1 cellular context compared by ENCODE assay signal in the genomic region with DNA sequence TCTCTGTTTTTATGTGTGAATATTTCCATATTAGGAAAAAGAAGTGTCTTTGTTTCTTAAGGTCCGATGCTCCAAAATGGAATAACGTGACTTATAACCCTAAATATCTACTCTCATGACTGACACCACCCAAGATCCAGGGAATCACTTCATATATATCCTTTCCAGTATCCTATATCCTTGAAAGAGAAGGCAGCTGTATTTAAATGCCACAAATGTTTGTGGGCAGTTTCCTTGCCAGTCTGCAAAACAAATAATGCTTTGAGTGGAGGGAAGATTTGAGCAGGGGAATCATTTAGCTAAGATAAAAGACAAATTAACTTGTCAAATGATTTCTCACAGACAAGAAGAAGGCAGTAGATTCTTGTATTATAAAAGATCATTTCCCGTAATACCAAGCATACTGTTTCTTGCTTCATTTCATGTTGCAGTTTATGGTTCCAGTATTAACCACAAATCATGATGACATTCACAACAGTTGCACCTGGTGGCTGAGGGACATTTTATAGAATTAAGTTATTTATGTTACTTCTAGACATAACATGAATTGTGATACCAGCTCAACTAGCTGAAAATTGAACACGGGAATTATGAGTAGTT.
TF ChIP-seq lines count a peak whose summit lies in the region.

No MANE protein-coding gene starts in this region.

TF ChIP-seq in SK-N-SH, 30 proteins besides CTCF, POLR2A, EP300 and RAD21:
- TF ChIP-seq, protein P1, sequence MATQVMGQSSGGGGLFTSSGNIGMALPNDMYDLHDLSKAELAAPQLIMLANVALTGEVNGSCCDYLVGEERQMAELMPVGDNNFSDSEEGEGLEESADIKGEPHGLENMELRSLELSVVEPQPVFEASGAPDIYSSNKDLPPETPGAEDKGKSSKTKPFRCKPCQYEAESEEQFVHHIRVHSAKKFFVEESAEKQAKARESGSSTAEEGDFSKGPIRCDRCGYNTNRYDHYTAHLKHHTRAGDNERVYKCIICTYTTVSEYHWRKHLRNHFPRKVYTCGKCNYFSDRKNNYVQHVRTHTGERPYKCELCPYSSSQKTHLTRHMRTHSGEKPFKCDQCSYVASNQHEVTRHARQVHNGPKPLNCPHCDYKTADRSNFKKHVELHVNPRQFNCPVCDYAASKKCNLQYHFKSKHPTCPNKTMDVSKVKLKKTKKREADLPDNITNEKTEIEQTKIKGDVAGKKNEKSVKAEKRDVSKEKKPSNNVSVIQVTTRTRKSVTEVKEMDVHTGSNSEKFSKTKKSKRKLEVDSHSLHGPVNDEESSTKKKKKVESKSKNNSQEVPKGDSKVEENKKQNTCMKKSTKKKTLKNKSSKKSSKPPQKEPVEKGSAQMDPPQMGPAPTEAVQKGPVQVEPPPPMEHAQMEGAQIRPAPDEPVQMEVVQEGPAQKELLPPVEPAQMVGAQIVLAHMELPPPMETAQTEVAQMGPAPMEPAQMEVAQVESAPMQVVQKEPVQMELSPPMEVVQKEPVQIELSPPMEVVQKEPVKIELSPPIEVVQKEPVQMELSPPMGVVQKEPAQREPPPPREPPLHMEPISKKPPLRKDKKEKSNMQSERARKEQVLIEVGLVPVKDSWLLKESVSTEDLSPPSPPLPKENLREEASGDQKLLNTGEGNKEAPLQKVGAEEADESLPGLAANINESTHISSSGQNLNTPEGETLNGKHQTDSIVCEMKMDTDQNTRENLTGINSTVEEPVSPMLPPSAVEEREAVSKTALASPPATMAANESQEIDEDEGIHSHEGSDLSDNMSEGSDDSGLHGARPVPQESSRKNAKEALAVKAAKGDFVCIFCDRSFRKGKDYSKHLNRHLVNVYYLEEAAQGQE (IDR thresholded peaks at IDR 0.05; ENCODE audit: low read depth, low read length) = no peak
- TF ChIP-seq FOXM1 (IDR thresholded peaks at IDR 0.05; ENCODE audit: low read depth) (no peak), TAF1 (IDR thresholded peaks at IDR 0.05; ENCODE audit: borderline replicate concordance, low read depth, low read length) (no peak), RCOR1 (IDR thresholded peaks at IDR 0.05; ENCODE audit: low read length) (no peak), POLR2AphosphoS5 (IDR thresholded peaks at IDR 0.05; ENCODE audit: low read depth, low read length) (no peak), TCF12 (IDR thresholded peaks at IDR 0.05) (no peak), FOXJ3 (CRISPR knock-in tag; IDR thresholded peaks at IDR 0.05) (no peak), JUND (IDR thresholded peaks at IDR 0.05) (no peak), TEAD4 (IDR thresholded peaks at IDR 0.05; ENCODE audit: borderline replicate concordance, insufficient read depth) (no peak), GABPA (IDR thresholded peaks at IDR 0.05; ENCODE audit: low read depth) (no peak), MEF2A (IDR thresholded peaks at IDR 0.05; ENCODE audit: borderline replicate concordance, low read depth) (no peak), RXRA (IDR thresholded peaks at IDR 0.05; ENCODE audit: borderline replicate concordance, low read depth) (no peak), MXI1 (IDR thresholded peaks at IDR 0.05; ENCODE audit: low read depth, low read length) (no peak)
- TF ChIP-seq, protein P2, sequence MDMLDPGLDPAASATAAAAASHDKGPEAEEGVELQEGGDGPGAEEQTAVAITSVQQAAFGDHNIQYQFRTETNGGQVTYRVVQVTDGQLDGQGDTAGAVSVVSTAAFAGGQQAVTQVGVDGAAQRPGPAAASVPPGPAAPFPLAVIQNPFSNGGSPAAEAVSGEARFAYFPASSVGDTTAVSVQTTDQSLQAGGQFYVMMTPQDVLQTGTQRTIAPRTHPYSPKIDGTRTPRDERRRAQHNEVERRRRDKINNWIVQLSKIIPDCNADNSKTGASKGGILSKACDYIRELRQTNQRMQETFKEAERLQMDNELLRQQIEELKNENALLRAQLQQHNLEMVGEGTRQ (IDR thresholded peaks at IDR 0.05; ENCODE audit: borderline replicate concordance, low read depth, low read length) = no peak
- TF ChIP-seq, protein P3, sequence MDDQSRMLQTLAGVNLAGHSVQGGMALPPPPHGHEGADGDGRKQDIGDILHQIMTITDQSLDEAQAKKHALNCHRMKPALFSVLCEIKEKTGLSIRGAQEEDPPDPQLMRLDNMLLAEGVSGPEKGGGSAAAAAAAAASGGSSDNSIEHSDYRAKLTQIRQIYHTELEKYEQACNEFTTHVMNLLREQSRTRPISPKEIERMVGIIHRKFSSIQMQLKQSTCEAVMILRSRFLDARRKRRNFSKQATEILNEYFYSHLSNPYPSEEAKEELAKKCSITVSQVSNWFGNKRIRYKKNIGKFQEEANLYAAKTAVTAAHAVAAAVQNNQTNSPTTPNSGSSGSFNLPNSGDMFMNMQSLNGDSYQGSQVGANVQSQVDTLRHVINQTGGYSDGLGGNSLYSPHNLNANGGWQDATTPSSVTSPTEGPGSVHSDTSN (IDR thresholded peaks at IDR 0.05) = no peak
